Comparison of ENCODE assay signal across 8 cellular contexts in the genomic region with DNA sequence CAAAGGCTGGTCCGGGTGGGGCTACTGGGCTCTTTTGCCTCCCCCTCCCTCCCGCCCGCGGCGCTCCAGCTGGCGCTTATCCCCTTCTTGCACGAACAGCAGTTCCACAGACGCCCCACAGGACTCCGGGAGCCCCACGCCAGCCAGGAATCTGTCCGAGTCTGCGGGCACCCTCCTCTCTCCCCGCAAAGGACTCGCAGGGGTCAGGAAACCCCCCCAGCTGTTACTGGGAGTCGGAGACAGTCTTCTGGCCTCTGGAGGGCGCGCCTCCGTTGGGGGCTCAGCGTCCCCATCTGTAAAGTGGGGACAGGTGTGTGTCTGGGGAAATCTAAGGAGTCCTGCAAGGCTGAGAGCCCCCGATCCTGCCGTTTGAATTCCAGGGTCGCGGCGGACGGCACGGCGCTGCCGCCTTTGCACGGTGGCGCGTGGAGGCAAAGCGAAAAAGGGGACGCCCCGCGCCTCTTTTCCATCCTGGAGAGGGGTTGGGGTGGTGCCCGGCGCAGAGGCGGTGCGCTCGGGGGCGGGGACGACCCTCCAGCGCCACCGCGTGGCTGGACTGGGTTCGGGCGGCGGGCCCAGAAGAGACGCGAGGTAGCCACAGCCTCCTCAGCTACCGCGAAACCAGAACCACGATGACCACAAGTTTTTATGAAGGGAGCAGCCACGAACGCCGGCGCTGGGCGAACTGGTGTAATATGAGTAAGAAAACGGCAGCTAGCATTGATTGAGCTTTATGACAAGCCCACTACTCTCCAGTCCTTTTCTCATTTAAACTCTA. TPM values are rescaled to one million over a fixed set of nuclear protein-coding genes. Genes with fewer than 3 reads are reported as not detected.
DNase-seq lines count a peak whose midpoint lies in the region; ATAC-seq lines count a peak whose summit lies in the region.

No MANE protein-coding gene starts in this region.

- H3K27ac Mint-ChIP-seq in activated CD4-positive, alpha-beta memory T cell treated with anti-CD3 and anti-CD28 coated beads, Interleukin-2, amount 10 ng/mL, durations not matched to agents 7 days and 5 days = no peak overlapping the region
- no peak overlapping the region for H3K27ac Mint-ChIP-seq in memory B cell

- H3K4me3 ChIP-seq in ACC112 (ENCODE audit: low read depth, low read length) = peak overlapping the region; percentile 77

- H3K4me1 ChIP-seq in ACC112 (ENCODE audit: control insufficient read depth, insufficient read depth, low read length, unreplicated experiment) = peaks cover 20% of the 10 kb centered on the region

- H3K9me3 Mint-ChIP-seq in activated CD4-positive, alpha-beta memory T cell treated with anti-CD3 and anti-CD28 coated beads, Interleukin-2, amount 10 ng/mL, durations not matched to agents 7 days and 5 days = no peaks in the 10 kb centered on the region
- no peaks in the 10 kb centered on the region for H3K9me3 Mint-ChIP-seq in memory B cell

- ATAC-seq in GM18858 (IDR thresholded peaks at IDR 0.05; ENCODE audit: unreplicated experiment) (peak; percentile 63), HG03196 (IDR thresholded peaks at IDR 0.05; ENCODE audit: unreplicated experiment) (peak; percentile 86), memory B cell (ENCODE audit: low read depth) (peak; percentile 96)

- peak; percentile 80 for DNase-seq in NCI-H748 (lab: John Stamatoyannopoulos, UW; ENCODE audit: unreplicated experiment)
- DNase-seq in activated CD4-positive, alpha-beta memory T cell treated with anti-CD3 and anti-CD28 coated beads, Interleukin-2, amount 10 ng/mL, durations not matched to agents 7 days and 5 days = peak; percentile 87
- DNase-seq in effector CD8-positive, alpha-beta T cell (lab: John Stamatoyannopoulos, UW) = peak; percentile 69
- DNase-seq in memory B cell (ENCODE audit: low spot score in 2 of 2) = peak; percentile 88 to 95
- peak; percentile 67 to 73 (median 73) for DNase-seq in stimulated activated CD4-positive, alpha-beta T cell treated with anti-CD3 and anti-CD28 coated beads, TNF-alpha, amount 100 ng/mL, for 48 hours (ENCODE audit: low read depth in 3 of 3)

- CTCF ChIA-PET in activated CD4-positive, alpha-beta memory T cell treated with anti-CD3 and anti-CD28 coated beads, Interleukin-2, amount 10 ng/mL, durations not matched to agents 7 days and 5 days (lab: Charles Lee) = interaction anchor here (0.7 to 10.1 kb wide), 29 partner anchors 9 to 163 kb away, joined by 3 to 325 read pairs (median 5); a partner anchor contains a TSS

- peak overlapping the region; percentile 66 for H3K4me3 Mint-ChIP-seq in activated CD4-positive, alpha-beta memory T cell treated with anti-CD3 and anti-CD28 coated beads, Interleukin-2, amount 10 ng/mL, durations not matched to agents 7 days and 5 days
- H3K4me3 Mint-ChIP-seq in memory B cell = peak overlapping the region; percentile 85

- no peak overlapping the region for H3K27ac ChIP-seq in ACC112 (ENCODE audit: low read depth, low read length)

- H3K4me1 Mint-ChIP-seq in activated CD4-positive, alpha-beta memory T cell treated with anti-CD3 and anti-CD28 coated beads, Interleukin-2, amount 10 ng/mL, durations not matched to agents 7 days and 5 days = peaks cover 12% of the 10 kb centered on the region
- no peaks in the 10 kb centered on the region for H3K4me1 Mint-ChIP-seq in memory B cell

- no peaks in the 10 kb centered on the region for H3K27me3 ChIP-seq in ACC112 (ENCODE audit: insufficient read depth, low read length)

- POLR2A ChIA-PET in activated CD4-positive, alpha-beta memory T cell treated with anti-CD3 and anti-CD28 coated beads, Interleukin-2, amount 10 ng/mL, durations not matched to agents 7 days and 5 days (lab: Charles Lee) = interaction anchor here (0.6 to 5.0 kb wide), 10 partner anchors 12 to 64 kb away, joined by 3 to 44 read pairs (median 8); a partner anchor contains a TSS

- peaks cover 14% of the 10 kb centered on the region for H3K27me3 Mint-ChIP-seq in activated CD4-positive, alpha-beta memory T cell treated with anti-CD3 and anti-CD28 coated beads, Interleukin-2, amount 10 ng/mL, durations not matched to agents 7 days and 5 days
- H3K27me3 Mint-ChIP-seq in memory B cell = no peaks in the 10 kb centered on the region

- H3K36me3 ChIP-seq in ACC112 (ENCODE audit: insufficient read depth, low read length) = no peaks in the 10 kb centered on the region

- no peaks in the 10 kb centered on the region for H3K79me2 ChIP-seq in ACC112 (ENCODE audit: control insufficient read depth, insufficient read depth, low read length, unreplicated experiment)

- H2AFZ ChIP-seq in ACC112 (ENCODE audit: low read length, unreplicated experiment) = peak overlapping the region; percentile 78

- peaks cover 2% of the 10 kb centered on the region for H3K36me3 Mint-ChIP-seq in activated CD4-positive, alpha-beta memory T cell treated with anti-CD3 and anti-CD28 coated beads, Interleukin-2, amount 10 ng/mL, durations not matched to agents 7 days and 5 days (ENCODE audit: low read depth)
- H3K36me3 Mint-ChIP-seq in memory B cell = no peaks in the 10 kb centered on the region

RNA-seq across cellular contexts. Expression of a gene that starts 2.8 kb away (rescaled TPM):
- under 1 TPM in 1 of 2 experiments, not detected in 1; 0.13 TPM for total RNA-seq in activated CD4-positive, alpha-beta memory T cell treated with anti-CD3 and anti-CD28 coated beads, Interleukin-2, amount 10 ng/mL, durations not matched to agents 7 days and 5 days

RNA-seq across cellular contexts. Expression of a gene that starts 24.4 kb away (rescaled TPM):
- 100 to 1,000 TPM; 150 to 151 TPM for total RNA-seq in activated CD4-positive, alpha-beta memory T cell treated with anti-CD3 and anti-CD28 coated beads, Interleukin-2, amount 10 ng/mL, durations not matched to agents 7 days and 5 days

RNA-seq across cellular contexts. Expression of a gene that starts 29.8 kb away (rescaled TPM):
- total RNA-seq in activated CD4-positive, alpha-beta memory T cell treated with anti-CD3 and anti-CD28 coated beads, Interleukin-2, amount 10 ng/mL, durations not matched to agents 7 days and 5 days = 10 to 100 TPM; 45.3 to 48.0 TPM
